8 cellular contexts compared by ENCODE assay signal in the genomic region with DNA sequence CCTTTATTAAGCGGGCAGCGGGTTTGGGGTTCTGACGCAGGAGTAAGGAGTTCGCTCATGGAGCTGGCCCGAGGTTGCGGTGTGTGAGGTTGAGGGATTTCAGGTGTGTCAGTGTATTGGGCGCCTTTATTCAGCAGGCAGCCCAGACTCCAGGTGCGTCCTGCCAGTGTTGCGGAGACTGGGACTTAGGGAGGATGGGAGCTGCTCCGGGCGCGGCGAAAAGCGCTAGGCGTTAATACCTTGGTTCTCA. TPM values are rescaled to one million over a fixed set of nuclear protein-coding genes. Genes with fewer than 3 reads are reported as not detected.
A peak's percentile ranks its signal among the peaks of the same experiment; 100 is the strongest.
DNase-seq lines count a peak whose midpoint lies in the region; ATAC-seq and TF ChIP-seq lines count a peak whose summit lies in the region.

No MANE protein-coding gene starts in this region.

- peaks cover 37% of the 10 kb centered on the region for H3K79me2 ChIP-seq in OCI-LY7 (ENCODE audit: insufficient read depth, low read depth, low read length)

- DNase-seq in Caco-2 (no peak), OCI-LY7 (ENCODE audit: low spot score) (no peak), endothelial cell (ENCODE audit: low spot score) (no peak), osteocyte (ENCODE audit: extremely low spot score, unreplicated experiment) (no peak), NCI-H146 treated with DMSO at 0.1 percent for 48 hours (lab: John Stamatoyannopoulos, UW; ENCODE audit: unreplicated experiment) (no peak), GM13976 (ENCODE audit: low spot score) (no peak), NCI-H146 (lab: John Stamatoyannopoulos, UW) (no peak)

- H3K36me3 Mint-ChIP-seq in Caco-2 (ENCODE audit: insufficient read depth, unreplicated experiment): peaks cover 63% of the 10 kb centered on the region
- peaks cover 16% of the 10 kb centered on the region for H3K36me3 Mint-ChIP-seq in endothelial cell (ENCODE audit: low read depth, unreplicated experiment)
- H3K36me3 Mint-ChIP-seq in osteocyte (ENCODE audit: unreplicated experiment): peaks cover 11% of the 10 kb centered on the region

- H3K27me3 ChIP-seq in Caco-2 (replicated peaks; ENCODE audit: control insufficient read depth, insufficient read depth, low read length): no peaks in the 10 kb centered on the region

- H3K27ac Mint-ChIP-seq in Caco-2 (ENCODE audit: unreplicated experiment): peak overlapping the region; percentile 97
- peak overlapping the region; percentile 61 for H3K27ac Mint-ChIP-seq in endothelial cell (ENCODE audit: unreplicated experiment)
- peak overlapping the region; percentile 93 for H3K27ac Mint-ChIP-seq in osteocyte (ENCODE audit: unreplicated experiment)

- H3K4me1 ChIP-seq in Caco-2 (no peaks in the 10 kb centered on the region), OCI-LY7 (ENCODE audit: insufficient read depth, low read length, poor library complexity, severe bottlenecking) (peaks cover 16% of the 10 kb centered on the region)

- intact Hi-C loops in Caco-2 (cut with micrococcal nuclease; ENCODE audit: unreplicated experiment): no loop called here
- intact Hi-C loops in OCI-LY7 (cut with micrococcal nuclease; ENCODE audit: unreplicated experiment): loop anchor here (1.0 to 2.0 kb wide), 3 partner anchors 29 to 100 kb away; partner anchors contain the start of genes CATSPERD, DUS3L, LONP1 and SAFB

- in situ Hi-C loops in GM13976 (cut with MboI; ENCODE audit: low sequenced_read_pairs, unreplicated experiment): no loop called here

- peak overlapping the region; percentile 83 for H3K4me2 ChIP-seq in OCI-LY7 (ENCODE audit: low read length)

- POLR2A ChIA-PET in Caco-2 (lab: Charles Lee): interaction anchor here (0.6 to 1.4 kb wide), 3 partner anchors 9 to 30 kb away, joined by 3 to 5 read pairs (median 4); no protein-coding TSS in a partner anchor
- POLR2A ChIA-PET in OCI-LY7 (lab: Charles Lee): no interaction called here

- H2AFZ ChIP-seq in OCI-LY7 (ENCODE audit: low read length): no peak overlapping the region

- no peaks in the 10 kb centered on the region for H3K9me3 ChIP-seq in Caco-2
- H3K9me3 ChIP-seq in OCI-LY7 (ENCODE audit: low read length): no peaks in the 10 kb centered on the region

- no peaks in the 10 kb centered on the region for H3K27me3 Mint-ChIP-seq in Caco-2 (ENCODE audit: insufficient read depth, unreplicated experiment)
- H3K27me3 Mint-ChIP-seq in endothelial cell (ENCODE audit: unreplicated experiment): peaks cover 12% of the 10 kb centered on the region
- no peaks in the 10 kb centered on the region for H3K27me3 Mint-ChIP-seq in osteocyte (ENCODE audit: unreplicated experiment)

- CTCF ChIA-PET in Caco-2 (lab: Charles Lee): no interaction called here
- CTCF ChIA-PET in OCI-LY7 (lab: Charles Lee; ENCODE audit: unreplicated experiment): no interaction called here

- H3K9me3 Mint-ChIP-seq in Caco-2 (ENCODE audit: unreplicated experiment) (no peaks in the 10 kb centered on the region), endothelial cell (ENCODE audit: unreplicated experiment) (no peaks in the 10 kb centered on the region), osteocyte (ENCODE audit: unreplicated experiment) (no peaks in the 10 kb centered on the region)

- H3K36me3 ChIP-seq in Caco-2 (ENCODE audit: control insufficient read depth, insufficient read depth, low read length): peaks cover 7% of the 10 kb centered on the region
- H3K36me3 ChIP-seq in OCI-LY7 (ENCODE audit: insufficient read depth, low read length): peaks cover 57% of the 10 kb centered on the region

- ATAC-seq in GM18517 (IDR thresholded peaks at IDR 0.05; ENCODE audit: unreplicated experiment): no peak

- TF ChIP-seq CTCF in Caco-2 (IDR thresholded peaks at IDR 0.05; ENCODE audit: insufficient read depth in 1 of 2, low read depth in 1 of 2, low read length in 1 of 2, severe bottlenecking in 1 of 2, unreplicated experiment in 1 of 2) (no peak), OCI-LY7 (conservative IDR thresholded peaks at IDR 0.05; ENCODE audit: low read length) (no peak), endothelial cell (IDR thresholded peaks at IDR 0.05; ENCODE audit: unreplicated experiment) (no peak), osteocyte (IDR thresholded peaks at IDR 0.05) (no peak), GM13976 (IDR thresholded peaks at IDR 0.05; ENCODE audit: borderline replicate concordance, control extremely low read depth, extremely low read depth, insufficient read depth, missing control alignments) (no peak)

- BruUV-seq in Caco-2 (replicated peaks; lab: Mats Ljungman, UMichigan): TSS peak; percentile 86
- TSS peak; percentile 87 for BruUV-seq in OCI-LY7 (replicated peaks; lab: Mats Ljungman, UMichigan)

- no peaks in the 10 kb centered on the region for H3K4me1 Mint-ChIP-seq in Caco-2 (ENCODE audit: low read depth, unreplicated experiment)
- peaks cover 14% of the 10 kb centered on the region for H3K4me1 Mint-ChIP-seq in endothelial cell (ENCODE audit: unreplicated experiment)
- peaks cover 21% of the 10 kb centered on the region for H3K4me1 Mint-ChIP-seq in osteocyte (ENCODE audit: unreplicated experiment)

- H3K4me3 ChIP-seq in Caco-2 (ENCODE audit: low read depth, low read length): peak overlapping the region; percentile 90
- peak overlapping the region; percentile 88 for H3K4me3 ChIP-seq in OCI-LY7 (ENCODE audit: low read depth, low read length, poor library complexity, severe bottlenecking)

- H3K9me2 ChIP-seq in OCI-LY7 (ENCODE audit: insufficient read depth, low read length): no peaks in the 10 kb centered on the region

- H3K4me3 Mint-ChIP-seq in Caco-2 (ENCODE audit: unreplicated experiment) (peak overlapping the region; percentile 99), endothelial cell (ENCODE audit: unreplicated experiment) (peak overlapping the region; percentile 98), osteocyte (ENCODE audit: unreplicated experiment) (peak overlapping the region; percentile 97)

- peak overlapping the region; percentile 73 for H3K27ac ChIP-seq in OCI-LY7 (ENCODE audit: low read depth, low read length, poor library complexity, severe bottlenecking)

- H4K20me1 ChIP-seq in OCI-LY7 (ENCODE audit: insufficient read depth, low read length): 0 out of 2 replicates have a peak, but pooled peaks cover 6% of the 10 kb centered on the region

RNA-seq across cellular contexts. Expression of gene RPL36, which starts 0.8 kb away (rescaled TPM):
- total RNA-seq in Caco-2 (2022) (951 and 1,003 TPM in 2 replicates), OCI-LY7 (2022) (1,232 and 1,257 TPM in 2 replicates), endothelial cell (ENCODE audit: unreplicated experiment) (910 TPM), osteocyte (716 and 728 TPM in 2 replicates)
- total RNA-seq in OCI-LY7 (2014; rRNA removed; shearing (Covaris generic)): 1,836 and 1,936 TPM in 2 replicates

RNA-seq across cellular contexts. Expression of gene HSD11B1L, which starts 10.1 kb away (rescaled TPM):
- total RNA-seq in Caco-2 (2022): 2.4 and 3.1 TPM in 2 replicates
- 2.1 and 4.6 TPM in 2 replicates for total RNA-seq in OCI-LY7 (2014; rRNA removed; shearing (Covaris generic))
- 4.6 and 4.9 TPM in 2 replicates for total RNA-seq in OCI-LY7 (2022)
- total RNA-seq in endothelial cell (ENCODE audit: unreplicated experiment): 11.8 TPM
- total RNA-seq in osteocyte: 9.7 and 10.7 TPM in 2 replicates

RNA-seq across cellular contexts. Expression of gene MICOS13, which starts 10.6 kb away (rescaled TPM):
- 43.1 and 44.0 TPM in 2 replicates for total RNA-seq in Caco-2 (2022)
- 102 and 119 TPM in 2 replicates for total RNA-seq in OCI-LY7 (2014; rRNA removed; shearing (Covaris generic))
- 39.2 and 41.7 TPM in 2 replicates for total RNA-seq in OCI-LY7 (2022)
- 23.6 TPM for total RNA-seq in endothelial cell (ENCODE audit: unreplicated experiment)
- total RNA-seq in osteocyte: 59.1 and 60.7 TPM in 2 replicates

RNA-seq across cellular contexts. Expression of gene LONP1, which starts 29.1 kb away (rescaled TPM):
- total RNA-seq in Caco-2 (2022) (174 and 208 TPM in 2 replicates), OCI-LY7 (2022) (248 and 280 TPM in 2 replicates), endothelial cell (ENCODE audit: unreplicated experiment) (64.4 TPM), osteocyte (90.3 and 93.9 TPM in 2 replicates)
- total RNA-seq in OCI-LY7 (2014; rRNA removed; shearing (Covaris generic)): 170 and 191 TPM in 2 replicates

RNA-seq across cellular contexts. Expression of gene CATSPERD, which starts 29.6 kb away (rescaled TPM):
- not detected in 2 replicates for total RNA-seq in Caco-2 (2022)
- total RNA-seq in OCI-LY7 (2014; rRNA removed; shearing (Covaris generic)): not detected in 2 replicates
- 0.26 TPM in 1 of 2 replicates, not detected in the other for total RNA-seq in OCI-LY7 (2022)
- total RNA-seq in endothelial cell (ENCODE audit: unreplicated experiment): not detected
- not detected in 2 replicates for total RNA-seq in osteocyte
